In the genomic region with DNA sequence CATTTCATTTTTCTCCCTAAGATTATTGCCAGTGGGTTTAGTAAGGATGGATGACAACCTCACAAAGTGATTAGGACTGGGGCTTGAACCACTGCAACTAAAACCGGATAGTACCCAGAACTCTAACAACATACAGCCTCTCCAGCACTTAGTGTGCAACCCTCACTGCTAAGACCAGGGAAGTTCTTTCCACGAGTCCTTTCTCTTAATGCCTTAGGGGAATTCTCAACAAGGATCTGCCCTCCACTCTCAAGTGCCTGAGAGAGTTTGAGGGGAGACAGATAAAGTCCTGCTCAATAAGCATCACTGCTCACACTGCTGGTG, we compare ENCODE assay signal across 1 cellular context.
TF ChIP-seq lines count a peak whose summit lies in the region.

No MANE protein-coding gene starts in this region.

TF ChIP-seq in endothelial cell of umbilical vein, 7 proteins besides CTCF, POLR2A, EP300 and RAD21 (continued from another document):
- no peak for TF ChIP-seq POLR2AphosphoS5 (IDR thresholded peaks at IDR 0.05; ENCODE audit: insufficient read depth, low read depth, low read length)
- no peak for TF ChIP-seq JUN (IDR thresholded peaks at IDR 0.05; ENCODE audit: borderline replicate concordance, insufficient read depth, insufficient read length, low read depth)
- no peak for TF ChIP-seq EZH2 (IDR thresholded peaks at IDR 0.05; ENCODE audit: borderline replicate concordance, low read depth, low read length, severe bottlenecking)
- TF ChIP-seq FOS (IDR thresholded peaks at IDR 0.05; ENCODE audit: borderline replicate concordance, insufficient read depth, low read length), result no peak
- TF ChIP-seq, protein P1, sequence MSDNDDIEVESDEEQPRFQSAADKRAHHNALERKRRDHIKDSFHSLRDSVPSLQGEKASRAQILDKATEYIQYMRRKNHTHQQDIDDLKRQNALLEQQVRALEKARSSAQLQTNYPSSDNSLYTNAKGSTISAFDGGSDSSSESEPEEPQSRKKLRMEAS (IDR thresholded peaks at IDR 0.05; ENCODE audit: insufficient read depth, insufficient read length), result no peak
